In genomic region chr3:137121704-137122314, GRCh38 we compare ENCODE assay signal across 8 cellular contexts.
DNase-seq lines count a peak whose midpoint lies in the region; ATAC-seq and TF ChIP-seq lines count a peak whose summit lies in the region.

No MANE protein-coding gene starts in this region.

- DNase-seq in AG09309 (ENCODE audit: low read depth) (peak; percentile 13), GM10266 (ENCODE audit: extremely low spot score) (peak; percentile 47), NCI-H82 treated with DMSO at 0.1 percent for 48 hours (lab: John Stamatoyannopoulos, UW; ENCODE audit: unreplicated experiment) (peak; percentile 48), dermis microvascular lymphatic vessel endothelial cell (ENCODE audit: low read depth in 2 of 2) (peak; percentile 31 to 60), nephron progenitor cell (peak; percentile 35), putamen (ENCODE audit: low spot score) (no peak)

- ATAC-seq in HG03095 (IDR thresholded peaks at IDR 0.05; ENCODE audit: unreplicated experiment) (peak; percentile 59), GM18511 (IDR thresholded peaks at IDR 0.05; ENCODE audit: unreplicated experiment) (no peak)

- no peak overlapping the region for H3K4me3 Mint-ChIP-seq in nephron progenitor cell

- no peak overlapping the region for H3K27ac Mint-ChIP-seq in nephron progenitor cell

- TF ChIP-seq CTCF in AG09309 (IDR thresholded peaks at IDR 0.05; ENCODE audit: control insufficient read depth, insufficient read depth, low read depth, low read length, missing control alignments) (peak; percentile 64), GM10266 (IDR thresholded peaks at IDR 0.05; ENCODE audit: control insufficient read depth, insufficient read depth, low read depth, missing control alignments) (peak; percentile 78), nephron progenitor cell (IDR thresholded peaks at IDR 0.05) (peak; percentile 65)

- no peaks in the 10 kb centered on the region for H3K4me1 Mint-ChIP-seq in nephron progenitor cell

- H3K9me3 Mint-ChIP-seq in nephron progenitor cell, result no peaks in the 10 kb centered on the region

- H3K4me3 ChIP-seq in AG09309 (ENCODE audit: control insufficient read depth, low read depth, low read length), result no peak overlapping the region

- no peaks in the 10 kb centered on the region for H3K36me3 Mint-ChIP-seq in nephron progenitor cell (ENCODE audit: low read depth)

- H3K27me3 Mint-ChIP-seq in nephron progenitor cell (ENCODE audit: low read depth, poor library complexity), result no peaks in the 10 kb centered on the region
